Comparison of ENCODE assay signal across 10 cellular contexts in the genomic region with DNA sequence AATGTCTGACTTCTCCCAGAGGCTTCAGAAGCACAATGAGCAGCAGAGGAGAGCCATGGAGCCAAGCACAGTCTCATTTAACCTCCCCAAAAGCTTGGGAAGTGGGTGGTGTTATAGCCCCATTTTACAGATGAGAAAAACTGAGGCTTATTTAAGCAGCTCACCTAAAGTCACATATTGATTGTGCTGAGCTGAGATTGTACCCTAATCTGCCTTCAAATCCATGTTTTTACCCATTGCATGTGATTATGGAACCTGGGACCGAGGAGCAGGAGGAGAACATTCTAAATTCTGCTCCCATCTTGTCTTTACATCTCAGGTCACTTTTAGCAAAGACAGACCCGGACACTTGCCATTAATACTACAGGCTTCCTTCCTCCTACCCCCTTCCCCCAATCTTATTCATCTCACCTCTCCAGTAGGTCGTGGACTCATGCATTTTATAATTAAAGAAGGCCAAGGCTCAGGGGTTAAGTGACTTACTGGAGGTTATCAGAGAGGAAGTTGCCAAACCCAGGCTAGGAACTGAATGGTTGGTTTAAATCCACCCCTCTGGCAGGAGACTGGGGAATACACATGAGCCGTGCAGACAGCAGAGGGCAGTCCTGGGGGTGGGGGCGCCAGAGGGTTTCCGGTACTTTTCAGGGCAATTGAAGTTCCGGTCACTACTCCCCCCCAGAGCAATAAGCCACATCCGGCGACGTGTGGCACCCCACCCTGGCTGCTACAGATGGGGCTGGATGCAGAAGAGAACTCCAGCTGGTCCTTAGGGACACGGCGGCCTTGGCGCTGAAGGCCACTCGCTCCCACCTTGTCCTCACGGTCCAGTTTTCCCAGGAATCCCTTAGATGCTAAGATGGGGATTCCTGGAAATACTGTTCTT. TPM values are rescaled to one million over a fixed set of nuclear protein-coding genes. Genes with fewer than 3 reads are reported as not detected.
DNase-seq lines count a peak whose midpoint lies in the region; ATAC-seq, FAIRE-seq and TF ChIP-seq lines count a peak whose summit lies in the region.
"Had no signal": no experiment of that assay in that cellular context is flagged by ENCODE, and none has a peak within 500 bp of the region (broad histone marks: within the 10 kb centered on the region; RNA-seq: fewer than 3 reads in every experiment).

No MANE protein-coding gene starts in this region.

- H3K27me3 ChIP-seq in CD8-positive, alpha-beta memory T cell (ENCODE audit: insufficient read depth, low read length, poor library complexity, severe bottlenecking), result no peaks in the 10 kb centered on the region
- H3K27me3 ChIP-seq in esophagus squamous epithelium (no peaks in the 10 kb centered on the region), neutrophil (no peaks in the 10 kb centered on the region)
- no peaks in the 10 kb centered on the region for H3K27me3 ChIP-seq in CD4-positive, alpha-beta T cell (ENCODE audit: control insufficient read depth, insufficient read depth, low read length)

- no peaks in the 10 kb centered on the region for H3K36me3 Mint-ChIP-seq in CD8-positive, alpha-beta memory T cell
- H3K36me3 Mint-ChIP-seq in CD4-positive, alpha-beta T cell (ENCODE audit: low read depth), result no peaks in the 10 kb centered on the region

- no peak overlapping the region for H3K27ac Mint-ChIP-seq in CD8-positive, alpha-beta memory T cell
- no peak overlapping the region for H3K27ac Mint-ChIP-seq in CD4-positive, alpha-beta T cell
- H3K27ac Mint-ChIP-seq: progenitor cell of endocrine pancreas; T-helper 2 cell treated with Interferon-gamma antibody and Interleukin-4, amounts not matched to agents 5 μg/mL and 100 μg/mL, for 36 hours had no signal

- no peaks in the 10 kb centered on the region for H3K36me3 ChIP-seq in CD8-positive, alpha-beta memory T cell (ENCODE audit: insufficient read depth, low read length)
- H3K36me3 ChIP-seq in OCI-LY7 (ENCODE audit: insufficient read depth, low read length) (no peaks in the 10 kb centered on the region), esophagus squamous epithelium (peaks cover 0 to 19% (median 0%) of the 10 kb centered on the region in 3 donors), neutrophil (no peaks in the 10 kb centered on the region)

- CTCF ChIA-PET in CD8-positive, alpha-beta memory T cell (lab: Charles Lee), result no interaction called here
- CTCF ChIA-PET in OCI-LY7 (lab: Charles Lee; ENCODE audit: unreplicated experiment), result interaction anchor here (0.7 kb wide), 1 partner anchor 48 kb away, joined by 3 read pairs; no protein-coding TSS in a partner anchor
- CTCF ChIA-PET in CD4-positive, alpha-beta T cell (lab: Charles Lee), result no interaction called here

- intact Hi-C loops in OCI-LY7 (cut with micrococcal nuclease; ENCODE audit: unreplicated experiment), result no loop called here
- intact Hi-C loops in esophagus squamous epithelium (cut with DNase I), result loop anchor here (5.0 kb wide), 1 partner anchor 48 kb away; no protein-coding TSS in a partner anchor
- intact Hi-C loops in CD4-positive, alpha-beta T cell (cut with DNase I, micrococcal nuclease), result loop anchor here in 1 of 2 experiments (5.0 kb wide), 1 partner anchor 58 kb away; no protein-coding TSS in a partner anchor

- no peak overlapping the region for H3K4me3 ChIP-seq in CD8-positive, alpha-beta memory T cell (ENCODE audit: low read length)
- no peak overlapping the region for H3K4me3 ChIP-seq in OCI-LY7 (ENCODE audit: low read depth, low read length, poor library complexity, severe bottlenecking)
- no peak overlapping the region for H3K4me3 ChIP-seq in esophagus squamous epithelium
- H3K4me3 ChIP-seq in neutrophil (ENCODE audit: low read depth in 1 of 2, low read length in 1 of 2), result peak overlapping the region in 1 of 2 experiments; percentile 39

- 0 out of 2 replicates have a peak overlapping the region, but pooled peaks have one; percentile 11 for H3K4me2 ChIP-seq in OCI-LY7 (ENCODE audit: low read length)

- H3K27ac ChIP-seq in CD8-positive, alpha-beta memory T cell (ENCODE audit: low read depth, low read length), result peak overlapping the region; percentile 39
- H3K27ac ChIP-seq in OCI-LY7 (ENCODE audit: low read depth, low read length, poor library complexity, severe bottlenecking) (no peak overlapping the region), esophagus squamous epithelium (peak overlapping the region; percentile 51 to 90 (median 79)), neutrophil (peak overlapping the region; percentile 59)
- no peak overlapping the region for H3K27ac ChIP-seq in CD4-positive, alpha-beta T cell (ENCODE audit: low read depth, low read length)

- H3K9me3 Mint-ChIP-seq in CD8-positive, alpha-beta memory T cell, result no peaks in the 10 kb centered on the region
- no peaks in the 10 kb centered on the region for H3K9me3 Mint-ChIP-seq in CD4-positive, alpha-beta T cell
- H3K9me3 Mint-ChIP-seq: T-helper 2 cell treated with Interferon-gamma antibody and Interleukin-4, amounts not matched to agents 5 μg/mL and 100 μg/mL, for 36 hours had no signal

- FAIRE-seq in GM12891 (lab: Jason Lieb, UNC), result no peak

- no peak for ATAC-seq in CD4-positive, alpha-beta T cell (ENCODE audit: poor library complexity)
- no peak for ATAC-seq in HG02610 (IDR thresholded peaks at IDR 0.05; ENCODE audit: unreplicated experiment)

- H2AFZ ChIP-seq in OCI-LY7 (ENCODE audit: low read length), result peak overlapping the region; percentile 20; the same call in 1 of the 2 replicates

- DNase-seq in CD8-positive, alpha-beta memory T cell, result no peak
- DNase-seq in OCI-LY7 (ENCODE audit: low spot score) (peak; percentile 42), esophagus squamous epithelium (lab: John Stamatoyannopoulos, UW) (no peak), AG08396 (ENCODE audit: low spot score) (no peak), GM12891 (ENCODE audit: insufficient read length, low spot score) (no peak)
- no peak for DNase-seq in CD4-positive, alpha-beta T cell

- no peaks in the 10 kb centered on the region for H3K9me3 ChIP-seq in CD8-positive, alpha-beta memory T cell (ENCODE audit: low read length)
- no peaks in the 10 kb centered on the region for H3K9me3 ChIP-seq in OCI-LY7 (ENCODE audit: low read length)
- H3K9me3 ChIP-seq in esophagus squamous epithelium, result no peaks in the 10 kb centered on the region
- H3K9me3 ChIP-seq in neutrophil, result no peaks in the 10 kb centered on the region
- no peaks in the 10 kb centered on the region for H3K9me3 ChIP-seq in CD4-positive, alpha-beta T cell (ENCODE audit: control insufficient read depth, low read length)

- no peaks in the 10 kb centered on the region for H3K4me1 Mint-ChIP-seq in CD8-positive, alpha-beta memory T cell
- H3K4me1 Mint-ChIP-seq in CD4-positive, alpha-beta T cell (ENCODE audit: low read depth), result peaks cover 7% of the 10 kb centered on the region

- BruUV-seq in OCI-LY7 (replicated peaks; lab: Mats Ljungman, UMichigan), result no TSS peak

- no peaks in the 10 kb centered on the region for H3K9me2 ChIP-seq in OCI-LY7 (ENCODE audit: insufficient read depth, low read length)

- H3K79me2 ChIP-seq in OCI-LY7 (ENCODE audit: insufficient read depth, low read depth, low read length), result no peaks in the 10 kb centered on the region

- TF ChIP-seq CTCF in OCI-LY7 (conservative IDR thresholded peaks at IDR 0.05; ENCODE audit: low read length), result peak; percentile 39; the same call in 1 of the 2 replicates
- TF ChIP-seq CTCF in esophagus squamous epithelium (IDR thresholded peaks at IDR 0.05), result peak in 1 of 6 experiments; percentile 19
- no peak for TF ChIP-seq CTCF in neutrophil (IDR thresholded peaks at IDR 0.05)
- TF ChIP-seq CTCF in CD4-positive, alpha-beta T cell (IDR thresholded peaks at IDR 0.05), result no peak

- no peak overlapping the region for H3K4me3 Mint-ChIP-seq in CD8-positive, alpha-beta memory T cell
- no peak overlapping the region for H3K4me3 Mint-ChIP-seq in CD4-positive, alpha-beta T cell
- H3K4me3 Mint-ChIP-seq: T-helper 2 cell treated with Interferon-gamma antibody and Interleukin-4, amounts not matched to agents 5 μg/mL and 100 μg/mL, for 36 hours had no signal

- peaks cover 0 to 5% of the 10 kb centered on the region in 2 donors for H3K27me3 Mint-ChIP-seq in CD8-positive, alpha-beta memory T cell
- H3K27me3 Mint-ChIP-seq in CD4-positive, alpha-beta T cell, result no peaks in the 10 kb centered on the region
- H3K27me3 Mint-ChIP-seq: progenitor cell of endocrine pancreas had no signal

- no peaks in the 10 kb centered on the region for H4K20me1 ChIP-seq in OCI-LY7 (ENCODE audit: insufficient read depth, low read length)

- no peaks in the 10 kb centered on the region for H3K4me1 ChIP-seq in CD8-positive, alpha-beta memory T cell (ENCODE audit: insufficient read depth, low read length)
- peaks cover 26% of the 10 kb centered on the region for H3K4me1 ChIP-seq in OCI-LY7 (ENCODE audit: insufficient read depth, low read length, poor library complexity, severe bottlenecking)
- H3K4me1 ChIP-seq in esophagus squamous epithelium, result peaks cover 0 to 54% (median 12%) of the 10 kb centered on the region in 3 donors
- peaks cover 33% of the 10 kb centered on the region in 2 experiments for H3K4me1 ChIP-seq in neutrophil (ENCODE audit: control insufficient read depth in 1 of 2, insufficient read depth in 1 of 2, low read depth in 1 of 2, low read length in 1 of 2)

- POLR2A ChIA-PET in CD8-positive, alpha-beta memory T cell (lab: Charles Lee), result no interaction called here
- POLR2A ChIA-PET in OCI-LY7 (lab: Charles Lee), result interaction anchor here (1.1 kb wide), 1 partner anchor 437 kb away, joined by 4 read pairs; no protein-coding TSS in a partner anchor
- POLR2A ChIA-PET in CD4-positive, alpha-beta T cell (lab: Charles Lee), result no interaction called here

- WGBS in esophagus squamous epithelium, 2 donors, result 38 to 64% methylated on average over 10 to 15 of the region's 15 CpGs

- TF ChIP-seq POLR2A in esophagus squamous epithelium (IDR thresholded peaks at IDR 0.05) (no peak), GM12891 (IDR thresholded peaks at IDR 0.05; ENCODE audit: low read depth, low read length) (no peak)

TF ChIP-seq in GM12891, 5 proteins besides CTCF, POLR2A, EP300 and RAD21:
- TF ChIP-seq PAX5 (IDR thresholded peaks at IDR 0.05; ENCODE audit: insufficient read depth, low read length, severe bottlenecking) (no peak), POU2F2 (IDR thresholded peaks at IDR 0.05; ENCODE audit: low read depth, low read length) (no peak), SPI1 (IDR thresholded peaks at IDR 0.05; ENCODE audit: low read depth, low read length) (no peak; the same call in 1 of the 2 replicates), TAF1 (IDR thresholded peaks at IDR 0.05; ENCODE audit: low read depth, low read length) (no peak), POLR2AphosphoS5 (IDR thresholded peaks at IDR 0.05; ENCODE audit: low read depth, low read length) (no peak)

RNA-seq across cellular contexts. Expression of a gene that starts 51.0 kb away (rescaled TPM):
- not detected for total RNA-seq in CD8-positive, alpha-beta memory T cell
- not detected for polyA plus RNA-seq in CD8-positive, alpha-beta memory T cell
- not detected in 2 replicates for total RNA-seq in OCI-LY7 (2014; rRNA removed; shearing (Covaris generic))
- total RNA-seq in OCI-LY7 (2022) (not detected in 2 replicates), esophagus squamous epithelium (1 to 10 TPM in 3 of 4 donors, not detected in 1; 2.0 to 2.5 (median 2.1) TPM)
- total RNA-seq in CD4-positive, alpha-beta T cell, result not detected
- polyA plus RNA-seq in GM12891 (2012; ENCODE audit: low read depth, missing spikeins), result not detected
- total RNA-seq: progenitor cell of endocrine pancreas had no signal

Comparison
In these comparisons a context has a peak if more than half of its experiments do, and no peak if none do; other contexts are left out.
1. H3K27ac ChIP-seq: peak in CD8-positive, alpha-beta memory T cell (single experiment), esophagus squamous epithelium (4 of 4) and neutrophil (single experiment); none in OCI-LY7 (single experiment) and CD4-positive, alpha-beta T cell (single experiment).